Comparison of ENCODE assay signal across 15 cellular contexts in the genomic region with DNA sequence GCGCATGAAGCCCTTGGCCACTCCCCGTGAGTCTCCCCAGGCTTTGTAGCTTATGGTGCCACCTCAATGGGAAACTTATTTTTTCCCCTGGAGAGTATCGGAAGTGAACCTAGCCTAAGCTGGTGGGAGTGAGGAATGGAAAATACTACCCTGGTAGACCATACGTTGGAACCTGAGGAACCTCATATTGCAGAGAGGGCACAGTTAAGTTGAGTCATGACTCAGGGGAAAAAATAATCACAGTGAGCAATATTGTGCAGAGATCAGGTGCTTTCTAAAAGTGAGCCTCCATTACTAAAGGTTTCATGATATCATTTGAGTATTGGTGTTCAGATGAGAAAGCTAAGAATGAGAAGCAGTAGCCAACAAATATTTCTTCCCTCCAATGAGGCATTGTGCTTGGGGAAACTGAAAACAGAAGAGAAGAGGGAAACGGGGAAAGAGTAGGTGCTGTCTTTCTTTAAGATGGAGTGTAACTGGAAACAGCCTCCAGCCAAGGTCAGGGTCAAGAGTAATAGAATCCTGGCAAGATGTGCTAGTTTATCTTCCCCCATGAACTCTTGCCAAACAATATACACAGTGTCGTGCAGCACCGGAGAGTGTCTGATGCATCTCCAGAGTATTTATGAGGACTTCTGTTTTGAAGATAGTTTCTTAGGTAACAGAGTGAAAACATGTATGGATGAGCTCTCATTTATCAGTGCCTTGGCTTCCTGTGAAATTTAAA.
DNase-seq lines count a peak whose midpoint lies in the region; ATAC-seq and TF ChIP-seq lines count a peak whose summit lies in the region.
"Had no signal": no experiment of that assay in that cellular context is flagged by ENCODE, and none has a peak within 500 bp of the region (broad histone marks: within the 10 kb centered on the region; RNA-seq: fewer than 3 reads in every experiment).

No MANE protein-coding gene starts in this region.

- ATAC-seq in left cardiac atrium: peak; percentile 47 to 94
- ATAC-seq in Right ventricle myocardium inferior: no peak
- no peak for ATAC-seq in GM21786 (IDR thresholded peaks at IDR 0.05; ENCODE audit: unreplicated experiment)
- ATAC-seq: naive thymus-derived CD4-positive, alpha-beta T cell; stimulated activated naive CD8-positive, alpha-beta T cell treated with anti-CD3 and anti-CD28 coated beads, Interleukin-15, Interleukin-2, amounts not matched to agents 100 U/mL and 50 U/mL, for 24 hours had no signal

- intact Hi-C loops in left cardiac atrium (cut with DNase I) (no loop called here), Right ventricle myocardium inferior (cut with DNase I) (no loop called here), ovary (cut with DNase I) (no loop called here)

- H3K36me3 ChIP-seq in ovary: no peaks in the 10 kb centered on the region
- H3K36me3 ChIP-seq: ascending aorta, BLaER1 had no signal

- H3K4me1 ChIP-seq in ovary (ENCODE audit: insufficient read depth): peaks cover 3% of the 10 kb centered on the region
- H3K4me1 ChIP-seq: ascending aorta, BLaER1 had no signal

- DNase-seq in left cardiac atrium (no peak), Right ventricle myocardium inferior (ENCODE audit: missing footprints) (no peak), iris pigment epithelial cell (ENCODE audit: low read depth) (peak; percentile 89), ovary (no peak), SHP77 treated with DMSO at 0.1 percent for 48 hours (lab: John Stamatoyannopoulos, UW) (no peak)
- no peak for DNase-seq in stimulated activated CD4-positive, alpha-beta T cell treated with anti-CD3 and anti-CD28 coated beads, Interleukin-1b, Interleukin-23, amount 100 ng/mL, for 48 hours
- DNase-seq: endodermal cell; naive thymus-derived CD4-positive, alpha-beta T cell; NCI-H2171; stimulated activated naive CD8-positive, alpha-beta T cell treated with anti-CD3 and anti-CD28 coated beads, Interleukin-15, Interleukin-2, amounts not matched to agents 100 U/mL and 50 U/mL, for 24 hours had no signal

- no peak for TF ChIP-seq POLR2A in ovary (IDR thresholded peaks at IDR 0.05)

- peak overlapping the region; percentile 77 for H3K27ac ChIP-seq in VCaP
- H3K27ac ChIP-seq in ovary: no peak overlapping the region
- H3K27ac ChIP-seq: ascending aorta, BLaER1, KMS-11 had no signal

- no peaks in the 10 kb centered on the region for H3K9me3 ChIP-seq in ovary
- H3K9me3 ChIP-seq: ascending aorta had no signal

- H3K27me3 ChIP-seq in ovary: no peaks in the 10 kb centered on the region
- H3K27me3 ChIP-seq: ascending aorta, BLaER1 had no signal

- no peak for TF ChIP-seq CTCF in VCaP (conservative IDR thresholded peaks at IDR 0.05)
- TF ChIP-seq CTCF in ovary (IDR thresholded peaks at IDR 0.05): no peak

- no peak overlapping the region for H3K4me3 ChIP-seq in ovary
- H3K4me3 ChIP-seq: ascending aorta, BLaER1 had no signal

- no peak for TF ChIP-seq EP300 in ovary (IDR thresholded peaks at IDR 0.05)

- WGBS in ovary, 3 donors: 44 to 49% (median 47%) methylated on average over 7 of the region's 7 CpGs

Comparison
In these comparisons a context has a peak if more than half of its experiments do, and no peak if none do; other contexts are left out.
1. ATAC-seq: peak in left cardiac atrium (2 of 2); none in Right ventricle myocardium inferior (single experiment) and GM21786 (single experiment).